ENCODE assay signal across 8 cellular contexts in the genomic region with DNA sequence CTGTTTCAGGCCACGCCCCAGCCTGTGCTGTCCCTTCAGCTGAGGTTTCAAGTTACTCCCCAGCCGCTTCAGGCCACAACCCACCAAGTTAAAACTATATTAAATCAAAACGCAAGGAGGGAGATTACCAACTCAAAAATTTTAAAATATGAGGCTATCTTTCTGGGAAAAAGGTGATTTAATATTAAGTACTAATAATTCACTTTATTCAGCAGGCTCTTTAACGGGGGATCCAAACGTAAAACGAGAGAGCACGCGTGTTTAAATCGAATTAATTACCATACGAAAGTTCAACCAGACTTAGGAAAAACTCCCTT. TPM values are rescaled to one million over a fixed set of nuclear protein-coding genes. Genes with fewer than 3 reads are reported as not detected.
A peak's percentile ranks its signal among the peaks of the same experiment; 100 is the strongest.
DNase-seq lines count a peak whose midpoint lies in the region; ATAC-seq and TF ChIP-seq lines count a peak whose summit lies in the region.

No MANE protein-coding gene starts in this region.

- 0 out of 2 replicates have a peak, but pooled peaks cover 4% of the 10 kb centered on the region for H3K79me2 ChIP-seq in PC-9 (ENCODE audit: low read depth)
- H3K79me2 ChIP-seq in fibroblast of lung (ENCODE audit: control insufficient read depth, insufficient read depth, low read length): no peaks in the 10 kb centered on the region

- H3K4me1 ChIP-seq in PC-9 (replicated peaks; ENCODE audit: insufficient read depth) (peaks cover 42% of the 10 kb centered on the region), fibroblast of lung (ENCODE audit: control insufficient read depth, extremely low read depth, insufficient read depth, low read length) (no peaks in the 10 kb centered on the region), neutrophil (ENCODE audit: control insufficient read depth in 1 of 2, insufficient read depth in 1 of 2, low read depth in 1 of 2, low read length in 1 of 2) (no peaks in the 10 kb centered on the region)

- H3K9ac ChIP-seq in fibroblast of lung (ENCODE audit: insufficient read depth, low read length): no peak overlapping the region

- peaks cover 29% of the 10 kb centered on the region for H3K27me3 Mint-ChIP-seq in HFFc6 (ENCODE audit: insufficient read depth)

- peak overlapping the region; percentile 40 for H3K27ac Mint-ChIP-seq in HFFc6

- H3K4me1 Mint-ChIP-seq in HFFc6 (ENCODE audit: low read depth): peaks cover 25% of the 10 kb centered on the region

- peak; percentile 50 for ATAC-seq in GM18520 (IDR thresholded peaks at IDR 0.05; ENCODE audit: unreplicated experiment)

- no TSS peak for BruUV-seq in PC-9 (replicated peaks; lab: Mats Ljungman, UMichigan)

- H3K36me3 Mint-ChIP-seq in HFFc6 (ENCODE audit: low read depth): no peaks in the 10 kb centered on the region

- no peak overlapping the region for H2AFZ ChIP-seq in PC-9
- peak overlapping the region; percentile 85 for H2AFZ ChIP-seq in fibroblast of lung (ENCODE audit: low read length)

- H3K4me2 ChIP-seq in PC-9 (peak overlapping the region; percentile 74), fibroblast of lung (ENCODE audit: extremely low read depth, insufficient read depth, low read length) (peak overlapping the region; percentile 81)

- H3K4me3 ChIP-seq in PC-9: peak overlapping the region; percentile 20; the same call in 1 of the 2 replicates
- peak overlapping the region; percentile 30 to 76 (median 46) for H3K4me3 ChIP-seq in fibroblast of lung (replicated peaks in 1 of 4; ENCODE audit: control extremely low read depth in 1 of 4, insufficient read depth in 1 of 4, low read depth in 3 of 4, low read length in 4 of 4)
- no peak overlapping the region for H3K4me3 ChIP-seq in neutrophil (ENCODE audit: low read depth in 1 of 2, low read length in 1 of 2)

- no peak for TF ChIP-seq CTCF in HFFc6 (IDR thresholded peaks at IDR 0.05)
- peak; percentile 14; the same call in 1 of the 2 replicates for TF ChIP-seq CTCF in PC-9 (conservative IDR thresholded peaks at IDR 0.05)
- TF ChIP-seq CTCF in fibroblast of lung (conservative IDR thresholded peaks at IDR 0.05 in 1 of 2, IDR thresholded peaks at IDR 0.05 in 1 of 2; ENCODE audit: low read depth in 1 of 2, low read length in 2 of 2): no peak
- TF ChIP-seq CTCF in neutrophil (IDR thresholded peaks at IDR 0.05): peak; percentile 2

- no peaks in the 10 kb centered on the region for H3K9me3 Mint-ChIP-seq in HFFc6

- no peaks in the 10 kb centered on the region for H3K9me2 ChIP-seq in PC-9 (ENCODE audit: insufficient read depth)

- intact Hi-C loops in PC-9 (cut with micrococcal nuclease; ENCODE audit: unreplicated experiment): loop anchor here (1.0 kb wide), 5 partner anchors 15 to 115 kb away; no protein-coding TSS in a partner anchor

- H3K27ac ChIP-seq in PC-9 (peak overlapping the region; percentile 84), fibroblast of lung (ENCODE audit: insufficient read depth, low read length) (no peak overlapping the region), neutrophil (no peak overlapping the region)

- peak overlapping the region; percentile 81 for H3K4me3 Mint-ChIP-seq in HFFc6

- H3K9me3 ChIP-seq in PC-9 (ENCODE audit: insufficient read depth, low read depth) (no peaks in the 10 kb centered on the region), fibroblast of lung (ENCODE audit: control insufficient read depth, insufficient read depth, low read depth, low read length) (no peaks in the 10 kb centered on the region), neutrophil (no peaks in the 10 kb centered on the region)

- CTCF ChIA-PET in PC-9 (lab: Charles Lee): interaction anchor here (0.6 to 2.0 kb wide), 7 partner anchors 8 to 143 kb away, joined by 3 to 20 read pairs (median 7); no protein-coding TSS in a partner anchor

- no peaks in the 10 kb centered on the region for H3K27me3 ChIP-seq in PC-9 (ENCODE audit: insufficient read depth, low read depth)
- peaks cover 2% of the 10 kb centered on the region for H3K27me3 ChIP-seq in fibroblast of lung (ENCODE audit: control insufficient read depth, insufficient read depth, low read length)
- H3K27me3 ChIP-seq in neutrophil: peaks cover 14% of the 10 kb centered on the region

- peak; percentile 48 for DNase-seq in HFFc6
- peak in 1 of 2 experiments; percentile 75 for DNase-seq in PC-9
- peak; percentile 73 to 79 for DNase-seq in fibroblast of lung (ENCODE audit: low read depth in 2 of 2)
- no peak for DNase-seq in stimulated activated CD4-positive, alpha-beta T cell treated with anti-CD3 and anti-CD28 coated beads, Interleukin-1b, Interleukin-23, amount 100 ng/mL, for 48 hours
- no peak for DNase-seq in amygdala (lab: John Stamatoyannopoulos, UW)
- DNase-seq in stimulated activated CD4-positive, alpha-beta T cell treated with anti-CD3 and anti-CD28 coated beads, Interleukin-12 subunit alpha, Interleukin-12 subunit beta, amount 100 ng/mL, for 4 hours: no peak

- peaks cover 56% of the 10 kb centered on the region for H3F3A ChIP-seq in PC-9 (ENCODE audit: insufficient read depth, low read depth)

- H3K36me3 ChIP-seq in PC-9 (ENCODE audit: low read depth): no peaks in the 10 kb centered on the region
- no peaks in the 10 kb centered on the region for H3K36me3 ChIP-seq in fibroblast of lung (ENCODE audit: control insufficient read depth, insufficient read depth, low read length)
- no peaks in the 10 kb centered on the region for H3K36me3 ChIP-seq in neutrophil

- no peaks in the 10 kb centered on the region for H4K20me1 ChIP-seq in PC-9 (ENCODE audit: insufficient read depth)
- no peaks in the 10 kb centered on the region for H4K20me1 ChIP-seq in fibroblast of lung (ENCODE audit: control insufficient read depth, extremely low read depth, insufficient read depth, low read length)

- POLR2A ChIA-PET in PC-9 (lab: Charles Lee; ENCODE audit: unreplicated experiment): no interaction called here

RNA-seq across cellular contexts. Expression of a gene that starts 1.2 kb away (rescaled TPM):
- not detected for total RNA-seq in HFFc6 (2021; fragmentation: NEBNext Ultra II Directional; extraction: Animal tissue kit (Norgen Biotek cat#: 25700))
- 3.2 and 3.4 TPM in 2 replicates for total RNA-seq in PC-9 (2021)
- total RNA-seq in fibroblast of lung: not detected in 2 replicates
- polyA plus RNA-seq in fibroblast of lung: not detected in 2 replicates
- polyA plus RNA-seq in fibroblast of lung (2012): not detected in 2 replicates
- polyA minus RNA-seq in fibroblast of lung (ENCODE audit: low replicate concordance): not detected in 2 replicates

RNA-seq across cellular contexts. Expression of a gene that starts 20.3 kb away (rescaled TPM):
- under 1 TPM in 5 of 6 experiments, not detected in 1; 0.35 to 0.56 (median 0.43) TPM for total RNA-seq in HFFc6 (2021; fragmentation: NEBNext Ultra II Directional; extraction: Animal tissue kit (Norgen Biotek cat#: 25700))
- total RNA-seq in PC-9 (2021) (479 and 546 TPM in 2 replicates), fibroblast of lung (0.51 and 0.83 TPM in 2 replicates)
- polyA plus RNA-seq in fibroblast of lung: 0.87 TPM in 2 replicates
- 0.50 and 0.59 TPM in 2 replicates for polyA plus RNA-seq in fibroblast of lung (2012)
- polyA minus RNA-seq in fibroblast of lung (ENCODE audit: low replicate concordance): 1.9 TPM in 1 of 2 replicates, not detected in the other

Comparison
In these comparisons a context has a peak if more than half of its experiments do, and no peak if none do; other contexts are left out.
1. DNase-seq: peak in HFFc6 (single experiment) and fibroblast of lung (2 of 2); none in stimulated activated CD4-positive, alpha-beta T cell treated with anti-CD3 and anti-CD28 coated beads, Interleukin-1b, Interleukin-23, amount 100 ng/mL, for 48 hours (single experiment), amygdala (0 of 56) and stimulated activated CD4-positive, alpha-beta T cell treated with anti-CD3 and anti-CD28 coated beads, Interleukin-12 subunit alpha, Interleukin-12 subunit beta, amount 100 ng/mL, for 4 hours (single experiment).
2. CTCF ChIP-seq: peak in PC-9 (single experiment) and neutrophil (single experiment); none in HFFc6 (single experiment) and fibroblast of lung (0 of 2).
3. H3K4me3 ChIP-seq: peak in PC-9 (single experiment) and fibroblast of lung (4 of 4); none in neutrophil (0 of 2).
4. RNA of a gene that starts 20.3 kb away (total RNA-seq): 479 to 546 TPM in PC-9; 0.51 to 0.83 TPM in fibroblast of lung and 0.35 to 0.56 TPM in HFFc6; every median in the first group is over 100 times any median in the second.